25 cellular contexts compared by ENCODE assay signal in genomic region chr1:164695956-164696665, GRCh38.
DNase-seq lines count a peak whose midpoint lies in the region; ATAC-seq, FAIRE-seq and TF ChIP-seq lines count a peak whose summit lies in the region.
"Had no signal": no experiment of that assay in that cellular context is flagged by ENCODE, and none has a peak within 500 bp of the region (broad histone marks: within the 10 kb centered on the region; RNA-seq: fewer than 3 reads in every experiment).

No MANE protein-coding gene starts in this region.

- 71 to 78% methylated on average over 5 of the region's 5 CpGs for WGBS in body of pancreas, 2 donors
- 67 to 90% (median 78%) methylated on average over 5 of the region's 5 CpGs for WGBS in psoas muscle, 3 donors

- no peaks in the 10 kb centered on the region for H3K9me3 Mint-ChIP-seq in natural killer cell
- H3K9me3 Mint-ChIP-seq: activated CD4-positive, alpha-beta T cell treated with anti-CD3 and anti-CD28 coated beads, Interleukin-2, amount 10 ng/mL, durations not matched to agents 24 days and 14 days; activated naive CD4-positive, alpha-beta T cell treated with anti-CD3 and anti-CD28 coated beads, Interleukin-2, amount 50 U/mL, for 24 hours; activated T-cell treated with anti-CD3 and anti-CD28 coated beads, Interleukin-2, amount 50 U/mL, for 72 hours; nephron; T-helper 2 cell treated with Interferon-gamma antibody and Interleukin-4, amounts not matched to agents 5 μg/mL and 100 μg/mL, for 36 hours had no signal

- H3K36me3 Mint-ChIP-seq in natural killer cell, result no peaks in the 10 kb centered on the region
- H3K36me3 Mint-ChIP-seq: activated naive CD4-positive, alpha-beta T cell treated with anti-CD3 and anti-CD28 coated beads, Interleukin-2, amount 50 U/mL, for 24 hours; CD4-positive, CD25-positive, alpha-beta regulatory T cell had no signal

- H3K4me2 ChIP-seq in keratinocyte (ENCODE audit: control insufficient read depth, extremely low read depth, insufficient read depth, low read depth, low read length), result peak overlapping the region; percentile 82

- dilution Hi-C loops in keratinocyte (cut with MboI; ENCODE audit: extremely low pct_ligation_motif_present, low sequenced_read_pairs), result no loop called here

- TF ChIP-seq CTCF in HFF-Myc (IDR thresholded peaks at IDR 0.05; ENCODE audit: low read depth, low read length, missing control alignments), result no peak
- no peak for TF ChIP-seq CTCF in bronchial epithelial cell (IDR thresholded peaks at IDR 0.05; ENCODE audit: insufficient read depth, low read length, severe bottlenecking)
- no peak for TF ChIP-seq CTCF in keratinocyte (optimal IDR thresholded peaks at IDR 0.05 in 1 of 3, IDR thresholded peaks at IDR 0.05 in 1 of 3, conservative IDR thresholded peaks at IDR 0.05 in 1 of 3; ENCODE audit: extremely low read depth in 1 of 3, insufficient read depth in 2 of 3, low read length in 3 of 3)
- no peak for TF ChIP-seq CTCF in natural killer cell (IDR thresholded peaks at IDR 0.05)
- TF ChIP-seq CTCF in body of pancreas (IDR thresholded peaks at IDR 0.05), result no peak
- no peak for TF ChIP-seq CTCF in psoas muscle (IDR thresholded peaks at IDR 0.05)

- no peak overlapping the region for H3K4me3 ChIP-seq in HFF-Myc (replicated peaks; ENCODE audit: low read depth, low read length)
- H3K4me3 ChIP-seq in bronchial epithelial cell (ENCODE audit: low read depth, low read length), result no peak overlapping the region
- H3K4me3 ChIP-seq in keratinocyte (ENCODE audit: control insufficient read depth in 2 of 3, extremely low read depth in 1 of 3, insufficient read depth in 2 of 3, low read depth in 1 of 3, low read length in 3 of 3), result peak overlapping the region in 2 of 3 experiments; percentile 39 to 41
- H3K4me3 ChIP-seq in body of pancreas, result no peak overlapping the region
- no peak overlapping the region for H3K4me3 ChIP-seq in psoas muscle
- H3K4me3 ChIP-seq: ascending aorta, esophagus muscularis mucosa, heart left ventricle, left lung, ovary, right lobe of liver had no signal

- H3K36me3 ChIP-seq in bronchial epithelial cell (ENCODE audit: control insufficient read depth, insufficient read depth, low read length) (no peaks in the 10 kb centered on the region), keratinocyte (ENCODE audit: control insufficient read depth in 2 of 2, extremely low read depth in 1 of 2, insufficient read depth in 2 of 2, low read length in 2 of 2) (no peaks in the 10 kb centered on the region), body of pancreas (replicated peaks in 1 of 2; ENCODE audit: insufficient read depth in 1 of 2, low read depth in 2 of 2) (no peaks in the 10 kb centered on the region), psoas muscle (ENCODE audit: insufficient read depth in 1 of 2, low read depth in 1 of 2) (peaks cover 0 to 3% of the 10 kb centered on the region in 2 donors)
- H3K36me3 ChIP-seq: left lung, ovary, right lobe of liver had no signal

- H3K9ac ChIP-seq in keratinocyte (ENCODE audit: control insufficient read depth, extremely low read depth, insufficient read depth, low read length), result no peak overlapping the region

- no peak overlapping the region for H3K4me3 Mint-ChIP-seq in natural killer cell
- H3K4me3 Mint-ChIP-seq: activated CD4-positive, alpha-beta T cell treated with anti-CD3 and anti-CD28 coated beads, Interleukin-2, amount 10 ng/mL, durations not matched to agents 24 days and 14 days; activated naive CD4-positive, alpha-beta T cell treated with anti-CD3 and anti-CD28 coated beads, Interleukin-2, amount 50 U/mL, for 24 hours; activated T-cell treated with anti-CD3 and anti-CD28 coated beads, Interleukin-2, amount 50 U/mL, for 72 hours; CD4-positive, CD25-positive, alpha-beta regulatory T cell; nephron; T-helper 2 cell treated with Interferon-gamma antibody and Interleukin-4, amounts not matched to agents 5 μg/mL and 100 μg/mL, for 36 hours had no signal

- H3K27ac ChIP-seq in keratinocyte (ENCODE audit: control insufficient read depth, insufficient read depth, low read length) (peak overlapping the region; percentile 59), body of pancreas (no peak overlapping the region), psoas muscle (no peak overlapping the region)
- H3K27ac ChIP-seq: ascending aorta, left lung, ovary, right lobe of liver, VCaP had no signal

- no peak for TF ChIP-seq POLR2A in body of pancreas (IDR thresholded peaks at IDR 0.05)

- FAIRE-seq in bronchial epithelial cell (lab: Jason Lieb, UNC) (no peak), keratinocyte (lab: Jason Lieb, UNC) (peak; percentile 73)
- FAIRE-seq: GM12891 had no signal

- H3K4me1 ChIP-seq in keratinocyte (ENCODE audit: control insufficient read depth, extremely low read depth, insufficient read depth, low read length) (peaks cover 22% of the 10 kb centered on the region), body of pancreas (peaks cover 54% of the 10 kb centered on the region), psoas muscle (peaks cover 27% of the 10 kb centered on the region)
- H3K4me1 ChIP-seq: ascending aorta, left lung had no signal

- peaks cover 8 to 31% of the 10 kb centered on the region in 2 donors for H3K27me3 Mint-ChIP-seq in natural killer cell (ENCODE audit: low read depth in 2 of 2)
- H3K27me3 Mint-ChIP-seq: activated CD4-positive, alpha-beta T cell treated with anti-CD3 and anti-CD28 coated beads, Interleukin-2, amount 10 ng/mL, durations not matched to agents 24 days and 14 days; activated naive CD4-positive, alpha-beta T cell treated with anti-CD3 and anti-CD28 coated beads, Interleukin-2, amount 50 U/mL, for 24 hours had no signal

- H3K79me2 ChIP-seq in keratinocyte (ENCODE audit: control insufficient read depth, insufficient read depth, low read length), result no peaks in the 10 kb centered on the region

- ATAC-seq in natural killer cell (no peak), body of pancreas (no peak), psoas muscle (no peak)
- ATAC-seq: activated T-cell treated with anti-CD3 and anti-CD28 coated beads, Interleukin-2, amount 50 U/mL, for 72 hours; heart left ventricle; left lung; right lobe of liver had no signal

- intact Hi-C loops in natural killer cell (cut with micrococcal nuclease), result no loop called here
- intact Hi-C loops in body of pancreas (cut with DNase I), result no loop called here
- intact Hi-C loops in psoas muscle (cut with DNase I), result no loop called here

- no peaks in the 10 kb centered on the region for H4K20me1 ChIP-seq in keratinocyte (ENCODE audit: control insufficient read depth, extremely low read depth, insufficient read depth, low read length)

- peak; percentile 82 for DNase-seq in AG20443 (ENCODE audit: low spot score)
- peak; percentile 85 for DNase-seq in HFF-Myc (ENCODE audit: extremely low read depth, low read depth)
- peak; percentile 90 for DNase-seq in bronchial epithelial cell (ENCODE audit: low read depth)
- DNase-seq in keratinocyte (ENCODE audit: low read depth, low spot score), result no peak
- no peak for DNase-seq in natural killer cell
- no peak for DNase-seq in amniotic stem cell (lab: John Stamatoyannopoulos, UW)
- DNase-seq in body of pancreas, result no peak
- no peak for DNase-seq in psoas muscle
- DNase-seq: activated CD4-positive, alpha-beta T cell treated with anti-CD3 and anti-CD28 coated beads, Interleukin-2, amount 10 ng/mL, durations not matched to agents 24 days and 14 days; activated T-cell treated with anti-CD3 and anti-CD28 coated beads, Interleukin-2, amount 50 U/mL, for 72 hours; CD4-positive, CD25-positive, alpha-beta regulatory T cell; effector CD4-positive, alpha-beta T cell; heart left ventricle; KBM-7; left lung; NCI-H69; ovary; right lobe of liver had no signal

- no peak overlapping the region for H3K27ac Mint-ChIP-seq in natural killer cell
- H3K27ac Mint-ChIP-seq: activated CD4-positive, alpha-beta T cell treated with anti-CD3 and anti-CD28 coated beads, Interleukin-2, amount 10 ng/mL, durations not matched to agents 24 days and 14 days; activated naive CD4-positive, alpha-beta T cell treated with anti-CD3 and anti-CD28 coated beads, Interleukin-2, amount 50 U/mL, for 24 hours; activated T-cell treated with anti-CD3 and anti-CD28 coated beads, Interleukin-2, amount 50 U/mL, for 72 hours; CD4-positive, CD25-positive, alpha-beta regulatory T cell; nephron; T-helper 2 cell treated with Interferon-gamma antibody and Interleukin-4, amounts not matched to agents 5 μg/mL and 100 μg/mL, for 36 hours had no signal

- H3K9me3 ChIP-seq in keratinocyte (ENCODE audit: control insufficient read depth, low read depth, low read length) (no peaks in the 10 kb centered on the region), body of pancreas (no peaks in the 10 kb centered on the region), psoas muscle (no peaks in the 10 kb centered on the region)
- H3K9me3 ChIP-seq: ascending aorta, esophagus muscularis mucosa, heart left ventricle, left lung, ovary, right lobe of liver had no signal

- H3K27me3 ChIP-seq in bronchial epithelial cell (ENCODE audit: control insufficient read depth, insufficient read depth, low read length) (no peaks in the 10 kb centered on the region), keratinocyte (ENCODE audit: control insufficient read depth, extremely low read depth, insufficient read depth, low read length) (no peaks in the 10 kb centered on the region), body of pancreas (no peaks in the 10 kb centered on the region), psoas muscle (ENCODE audit: insufficient read depth in 3 of 3, low read length in 2 of 3) (no peaks in the 10 kb centered on the region)
- H3K27me3 ChIP-seq: ascending aorta, esophagus muscularis mucosa, heart left ventricle, left lung, ovary, right lobe of liver had no signal

- peak overlapping the region; percentile 71 for H2AFZ ChIP-seq in keratinocyte (ENCODE audit: control insufficient read depth, low read length)

- H3K4me1 Mint-ChIP-seq in natural killer cell, result no peaks in the 10 kb centered on the region
- H3K4me1 Mint-ChIP-seq: activated CD4-positive, alpha-beta T cell treated with anti-CD3 and anti-CD28 coated beads, Interleukin-2, amount 10 ng/mL, durations not matched to agents 24 days and 14 days; activated naive CD4-positive, alpha-beta T cell treated with anti-CD3 and anti-CD28 coated beads, Interleukin-2, amount 50 U/mL, for 24 hours; CD4-positive, CD25-positive, alpha-beta regulatory T cell had no signal

- H3K9me1 ChIP-seq in keratinocyte (ENCODE audit: control insufficient read depth, extremely low read depth, insufficient read depth, low read length), result no peaks in the 10 kb centered on the region

Comparison
In these comparisons a context has a peak if more than half of its experiments do, and no peak if none do; other contexts are left out.
1. DNase-seq: peak in AG20443 (single experiment), HFF-Myc (single experiment) and bronchial epithelial cell (single experiment); none in keratinocyte (single experiment), natural killer cell (single experiment), amniotic stem cell (single experiment), body of pancreas (0 of 4) and psoas muscle (0 of 2).
2. H3K4me3 ChIP-seq: peak in keratinocyte (2 of 3); none in HFF-Myc (single experiment), bronchial epithelial cell (single experiment), body of pancreas (0 of 2) and psoas muscle (single experiment).